Comparison of ENCODE assay signal across 8 cellular contexts in genomic region chr2:168030862-168031624, GRCh38.
DNase-seq lines count a peak whose midpoint lies in the region; ATAC-seq and TF ChIP-seq lines count a peak whose summit lies in the region.

No MANE protein-coding gene starts in this region.

- H2AFZ ChIP-seq in mesenchymal stem cell (ENCODE audit: low read depth, low read length) = no peak overlapping the region

- H3K4me3 Mint-ChIP-seq in endothelial cell (ENCODE audit: unreplicated experiment) (no peak overlapping the region), T-cell (no peak overlapping the region)
- H3K4me3 Mint-ChIP-seq in CD4-positive, alpha-beta T cell = no peak overlapping the region

- peak overlapping the region in 1 of 2 experiments; percentile 83 for H3K4ac ChIP-seq in mesenchymal stem cell (ENCODE audit: low read depth in 1 of 2, low read length in 2 of 2)

- no peak for TF ChIP-seq CTCF in endothelial cell (IDR thresholded peaks at IDR 0.05; ENCODE audit: unreplicated experiment)
- no peak for TF ChIP-seq CTCF in CD4-positive, alpha-beta T cell (IDR thresholded peaks at IDR 0.05)

- peak overlapping the region; percentile 39 for H3K9ac ChIP-seq in mesenchymal stem cell (ENCODE audit: low read length)

- ATAC-seq in GM18519 (IDR thresholded peaks at IDR 0.05; ENCODE audit: low FRiP score, unreplicated experiment) (peak; percentile 66), GM21825 (IDR thresholded peaks at IDR 0.05; ENCODE audit: unreplicated experiment) (peak; percentile 93), T-cell (replicated peaks in 1 of 4) (no peak)
- no peak for ATAC-seq in CD4-positive, alpha-beta T cell (ENCODE audit: poor library complexity)

- peak overlapping the region; percentile 90 for H2AK5ac ChIP-seq in mesenchymal stem cell (ENCODE audit: low read length, severe bottlenecking)

- H3K9me3 ChIP-seq in mesenchymal stem cell (ENCODE audit: control insufficient read depth, low read length) = no peaks in the 10 kb centered on the region
- H3K9me3 ChIP-seq in CD4-positive, alpha-beta T cell (ENCODE audit: control insufficient read depth, low read length) = no peaks in the 10 kb centered on the region

- H3K79me1 ChIP-seq in mesenchymal stem cell (replicated peaks; ENCODE audit: low read length, poor library complexity, severe bottlenecking) = peaks cover 5% of the 10 kb centered on the region

- peak overlapping the region; percentile 28 for H3K4me2 ChIP-seq in mesenchymal stem cell (ENCODE audit: low read length, poor library complexity, severe bottlenecking)

- no peak overlapping the region for H3K27ac Mint-ChIP-seq in endothelial cell (ENCODE audit: unreplicated experiment)
- no peak overlapping the region for H3K27ac Mint-ChIP-seq in T-cell
- H3K27ac Mint-ChIP-seq in CD4-positive, alpha-beta T cell = no peak overlapping the region

- peak; percentile 59 for DNase-seq in LHCN-M2 (ENCODE audit: low read depth)
- DNase-seq in mesenchymal stem cell = peak; percentile 82
- no peak for DNase-seq in COLO668 (lab: John Stamatoyannopoulos, UW; ENCODE audit: unreplicated experiment)
- DNase-seq in endothelial cell (ENCODE audit: low spot score) = no peak
- no peak for DNase-seq in T-cell
- DNase-seq in CD4-positive, alpha-beta T cell = no peak

- H3K18ac ChIP-seq in mesenchymal stem cell (ENCODE audit: low read depth in 1 of 2, low read length in 2 of 2) = peak overlapping the region; percentile 82 to 83

- H3K27ac ChIP-seq in mesenchymal stem cell (ENCODE audit: low read length, poor library complexity, severe bottlenecking) = peak overlapping the region; percentile 85
- no peak overlapping the region for H3K27ac ChIP-seq in CD4-positive, alpha-beta T cell (ENCODE audit: low read depth, low read length)

- 48% methylated on average over 5 of the region's 5 CpGs for WGBS in mesenchymal stem cell

- H3K4me1 Mint-ChIP-seq in endothelial cell (ENCODE audit: unreplicated experiment) (peaks cover 6% of the 10 kb centered on the region), T-cell (peaks cover 0 to 14% (median 7%) of the 10 kb centered on the region in 3 donors)
- H3K4me1 Mint-ChIP-seq in CD4-positive, alpha-beta T cell (ENCODE audit: low read depth) = no peaks in the 10 kb centered on the region

- intact Hi-C loops in CD4-positive, alpha-beta T cell (cut with DNase I, micrococcal nuclease) = no loop called here

- H3K14ac ChIP-seq in mesenchymal stem cell (ENCODE audit: low read length in 2 of 2) = no peak overlapping the region

- H3K4me1 ChIP-seq in mesenchymal stem cell (ENCODE audit: control insufficient read depth, insufficient read depth, low read depth, low read length) = peaks cover 2% of the 10 kb centered on the region

- peak overlapping the region; percentile 31 for H4K8ac ChIP-seq in mesenchymal stem cell (ENCODE audit: low read length)

- H3K4me3 ChIP-seq in mesenchymal stem cell (ENCODE audit: insufficient read depth in 1 of 2, low read depth in 1 of 2, low read length in 2 of 2) = no peak overlapping the region

- peak overlapping the region; percentile 70 for H4K91ac ChIP-seq in mesenchymal stem cell (ENCODE audit: low read length)

- peak overlapping the region; percentile 85 for H2BK5ac ChIP-seq in mesenchymal stem cell (ENCODE audit: low read depth, low read length, poor library complexity, severe bottlenecking)

- H3K9me3 Mint-ChIP-seq in endothelial cell (ENCODE audit: unreplicated experiment) (no peaks in the 10 kb centered on the region), T-cell (no peaks in the 10 kb centered on the region)
- no peaks in the 10 kb centered on the region for H3K9me3 Mint-ChIP-seq in CD4-positive, alpha-beta T cell

- no peak overlapping the region for H2BK15ac ChIP-seq in mesenchymal stem cell (ENCODE audit: low read depth, poor library complexity, severe bottlenecking)

- H3K23ac ChIP-seq in mesenchymal stem cell (ENCODE audit: low read length in 2 of 2) = no peak overlapping the region

- no peak overlapping the region for H2BK120ac ChIP-seq in mesenchymal stem cell (ENCODE audit: low read depth, low read length)

- H3K36me3 ChIP-seq in mesenchymal stem cell (ENCODE audit: control insufficient read depth in 1 of 2, insufficient read depth in 2 of 2, low read depth in 1 of 2, low read length in 2 of 2) = peaks cover 2 to 23% of the 10 kb centered on the region in 2 experiments

- peak overlapping the region; percentile 58 to 87 for H2BK12ac ChIP-seq in mesenchymal stem cell (ENCODE audit: low read length in 2 of 2)

- H3K27me3 ChIP-seq in mesenchymal stem cell (ENCODE audit: control insufficient read depth in 1 of 2, insufficient read depth in 1 of 2, low read length in 2 of 2) = no peaks in the 10 kb centered on the region
- no peaks in the 10 kb centered on the region for H3K27me3 ChIP-seq in CD4-positive, alpha-beta T cell (ENCODE audit: control insufficient read depth, insufficient read depth, low read length)

- CTCF ChIA-PET in T-cell (lab: Charles Lee) = no interaction called here
- CTCF ChIA-PET in CD4-positive, alpha-beta T cell (lab: Charles Lee) = no interaction called here

- H3K36me3 Mint-ChIP-seq in endothelial cell (ENCODE audit: low read depth, unreplicated experiment) (no peaks in the 10 kb centered on the region), T-cell (peaks cover 62% of the 10 kb centered on the region)
- H3K36me3 Mint-ChIP-seq in CD4-positive, alpha-beta T cell (ENCODE audit: low read depth) = peaks cover 63% of the 10 kb centered on the region

- H3K27me3 Mint-ChIP-seq in endothelial cell (ENCODE audit: unreplicated experiment) (peaks cover 2% of the 10 kb centered on the region), T-cell (no peaks in the 10 kb centered on the region)
- no peaks in the 10 kb centered on the region for H3K27me3 Mint-ChIP-seq in CD4-positive, alpha-beta T cell

- POLR2A ChIA-PET in T-cell (lab: Charles Lee) = no interaction called here
- POLR2A ChIA-PET in CD4-positive, alpha-beta T cell (lab: Charles Lee) = no interaction called here

Comparison
In these comparisons a context has a peak if more than half of its experiments do, and no peak if none do; other contexts are left out.
1. ATAC-seq: peak in GM18519 (single experiment) and GM21825 (single experiment); none in T-cell (0 of 4) and CD4-positive, alpha-beta T cell (single experiment).
2. DNase-seq: peak in LHCN-M2 (single experiment) and mesenchymal stem cell (single experiment); none in COLO668 (single experiment), endothelial cell (single experiment), T-cell (0 of 34) and CD4-positive, alpha-beta T cell (0 of 10).